ENCODE assay signal across 8 cellular contexts in genomic region chr11:59263225-59263894, GRCh38. TPM values are rescaled to one million over a fixed set of nuclear protein-coding genes. Genes with fewer than 3 reads are reported as not detected.
A peak's percentile ranks its signal among the peaks of the same experiment; 100 is the strongest.
DNase-seq lines count a peak whose midpoint lies in the region; ATAC-seq, FAIRE-seq and TF ChIP-seq lines count a peak whose summit lies in the region.

No MANE protein-coding gene starts in this region.

- peak; percentile 85 for TF ChIP-seq CTCF in CD14-positive monocyte (IDR thresholded peaks at IDR 0.05)
- peak; percentile 66 for TF ChIP-seq CTCF in PC-3 (conservative IDR thresholded peaks at IDR 0.05; ENCODE audit: low read depth, low read length)

- no peak overlapping the region for H3K9ac ChIP-seq in PC-3 (ENCODE audit: low read length)

- H3K79me2 ChIP-seq in PC-3 (ENCODE audit: low read length) = no peaks in the 10 kb centered on the region

- H3F3A ChIP-seq in PC-3 (ENCODE audit: low read length, unreplicated experiment) = no peaks in the 10 kb centered on the region

- no peak overlapping the region for H3K4me3 Mint-ChIP-seq in CD14-positive monocyte
- no peak overlapping the region for H3K4me3 Mint-ChIP-seq in T-helper 17 cell

- H3K9me3 ChIP-seq in PC-3 (ENCODE audit: low read length) = no peaks in the 10 kb centered on the region
- no peaks in the 10 kb centered on the region for H3K9me3 ChIP-seq in T-helper 17 cell (ENCODE audit: control insufficient read depth, low read length, poor library complexity, severe bottlenecking)

- no peak overlapping the region for H3K4me2 ChIP-seq in PC-3 (ENCODE audit: low read length)

- H3K27ac Mint-ChIP-seq in CD14-positive monocyte (peak overlapping the region in 4 of 7 donors; percentile 42 to 76 (median 53)), T-helper 17 cell (no peak overlapping the region)

- DNase-seq in CD14-positive monocyte (ENCODE audit: low spot score) (peak; percentile 65), GM12891 (ENCODE audit: insufficient read length, low spot score) (no peak), PC-3 (peak; percentile 50), iPS-NIHi11 (ENCODE audit: low spot score) (peak; percentile 29), HTR-8/SVneo (ENCODE audit: insufficient read length, low spot score) (no peak), T-helper 17 cell (no peak), anterior cingulate cortex (lab: John Stamatoyannopoulos, UW) (no peak)
- no peak for DNase-seq in activated CD4-positive, CD25-positive, alpha-beta regulatory T cell treated with anti-CD3 and anti-CD28 coated beads, Interleukin-2, amount 50 U/mL, for 72 hours

- no peaks in the 10 kb centered on the region for H3K9me2 ChIP-seq in PC-3 (replicated peaks; ENCODE audit: low read length)

- H3K27me3 Mint-ChIP-seq in CD14-positive monocyte (ENCODE audit: low read depth in 3 of 3) (peaks cover 0 to 3% (median 0%) of the 10 kb centered on the region in 3 donors), T-helper 17 cell (no peaks in the 10 kb centered on the region)

- H3K9me3 Mint-ChIP-seq in CD14-positive monocyte = no peaks in the 10 kb centered on the region

- intact Hi-C loops in CD14-positive monocyte (cut with micrococcal nuclease) = no loop called here
- intact Hi-C loops in PC-3 (cut with micrococcal nuclease) = no loop called here

- H3K27ac ChIP-seq in PC-3 (ENCODE audit: low read length) = no peak overlapping the region

- H3K4me3 ChIP-seq in PC-3 (ENCODE audit: low read length) = no peak overlapping the region

- no peak for TF ChIP-seq POLR2A in GM12891 (IDR thresholded peaks at IDR 0.05; ENCODE audit: low read depth, low read length)

- no peaks in the 10 kb centered on the region for H4K20me1 ChIP-seq in PC-3 (ENCODE audit: low read length)

- no TSS peak for BruUV-seq in PC-3 (replicated peaks; lab: Mats Ljungman, UMichigan)

- POLR2A ChIA-PET in PC-3 (lab: Charles Lee; ENCODE audit: unreplicated experiment) = no interaction called here

- ATAC-seq in PC-3 = peak; percentile 33; the same call in 1 of the 2 replicates
- ATAC-seq in T-helper 17 cell = no peak

- H2AFZ ChIP-seq in PC-3 (ENCODE audit: low read length) = no peak overlapping the region

- H3K36me3 Mint-ChIP-seq in CD14-positive monocyte (peaks cover 0 to 2% of the 10 kb centered on the region in 2 donors), T-helper 17 cell (ENCODE audit: low read depth) (no peaks in the 10 kb centered on the region)

- no peaks in the 10 kb centered on the region for H3K36me3 ChIP-seq in PC-3 (ENCODE audit: low read depth, low read length)

- peak; percentile 92 for FAIRE-seq in GM12891 (lab: Jason Lieb, UNC)
- no peak for FAIRE-seq in HTR-8/SVneo (lab: Jason Lieb, UNC)

- H3K4me1 Mint-ChIP-seq in CD14-positive monocyte (peaks cover 52% of the 10 kb centered on the region), T-helper 17 cell (peaks cover 2% of the 10 kb centered on the region)

- CTCF ChIA-PET in PC-3 (lab: Charles Lee) = no interaction called here

- peaks cover 10% of the 10 kb centered on the region for H3K4me1 ChIP-seq in PC-3 (ENCODE audit: insufficient read depth, low read length)

- 0 out of 2 replicates have a peak, but pooled peaks cover 4% of the 10 kb centered on the region for H3K27me3 ChIP-seq in PC-3 (ENCODE audit: low read length)

TF ChIP-seq in GM12891, 5 proteins besides CTCF, POLR2A, EP300 and RAD21:
- no peak for TF ChIP-seq POU2F2 (IDR thresholded peaks at IDR 0.05; ENCODE audit: low read depth, low read length)
- no peak for TF ChIP-seq POLR2AphosphoS5 (IDR thresholded peaks at IDR 0.05; ENCODE audit: low read depth, low read length)
- no peak for TF ChIP-seq PAX5 (IDR thresholded peaks at IDR 0.05; ENCODE audit: insufficient read depth, low read length, severe bottlenecking)
- no peak for TF ChIP-seq SPI1 (IDR thresholded peaks at IDR 0.05; ENCODE audit: low read depth, low read length)
- TF ChIP-seq TAF1 (IDR thresholded peaks at IDR 0.05; ENCODE audit: low read depth, low read length) = no peak
TF ChIP-seq in GM12891: peak in this region for 0.

RNA-seq across cellular contexts. Expression of gene MPEG1, which starts 50.6 kb away (rescaled TPM):
- polyA plus RNA-seq in CD14-positive monocyte = 100 to 1,000 TPM; 691 to 971 TPM
- 12.9 TPM for polyA plus RNA-seq in GM12891 (2012; ENCODE audit: low read depth, missing spikeins)
- total RNA-seq in PC-3 (2014; rRNA removed) (not detected in 2 replicates), T-helper 17 cell (10 to 100 TPM in 1 of 2 donors, 1 to 10 TPM in 1; 5.4 to 12.0 TPM)

Comparison
In these comparisons a context has a peak if more than half of its experiments do, and no peak if none do; other contexts are left out.
1. DNase-seq: peak in CD14-positive monocyte (single experiment), PC-3 (single experiment) and iPS-NIHi11 (single experiment); none in GM12891 (single experiment), HTR-8/SVneo (single experiment), T-helper 17 cell (0 of 3), anterior cingulate cortex (0 of 58) and activated CD4-positive, CD25-positive, alpha-beta regulatory T cell treated with anti-CD3 and anti-CD28 coated beads, Interleukin-2, amount 50 U/mL, for 72 hours (single experiment).